Comparison of ENCODE assay signal across 21 cellular contexts in genomic region chr15:93247466-93248121, GRCh38.
DNase-seq lines count a peak whose midpoint lies in the region; ATAC-seq, FAIRE-seq and TF ChIP-seq lines count a peak whose summit lies in the region.
"Had no signal": no experiment of that assay in that cellular context is flagged by ENCODE, and none has a peak within 500 bp of the region (broad histone marks: within the 10 kb centered on the region; RNA-seq: fewer than 3 reads in every experiment).

No MANE protein-coding gene starts in this region.

- peak overlapping the region; percentile 28; the same call in 1 of the 2 replicates for H3K27ac ChIP-seq in BLaER1
- H3K27ac ChIP-seq: cardiac muscle cell, SK-N-MC, transverse colon had no signal

- no peak for FAIRE-seq in RCC 7860 (lab: Jason Lieb, UNC)

- ATAC-seq in left lobe of liver (no peak), GM19324 (IDR thresholded peaks at IDR 0.05; ENCODE audit: low FRiP score, unreplicated experiment) (no peak)
- ATAC-seq: right cardiac atrium; stimulated activated naive CD8-positive, alpha-beta T cell treated with anti-CD3 and anti-CD28 coated beads, Interleukin-15, amount 100 ng/mL, for 72 hours had no signal

- no peaks in the 10 kb centered on the region for H3K9me3 ChIP-seq in BLaER1
- H3K9me3 ChIP-seq: spleen, transverse colon had no signal

- peaks cover 0 to 2% (median 0%) of the 10 kb centered on the region in 7 donors for H3K9me3 Mint-ChIP-seq in CD14-positive monocyte
- H3K9me3 Mint-ChIP-seq: CD4-positive, alpha-beta memory T cell; nephron; stimulated activated naive CD8-positive, alpha-beta T cell treated with anti-CD3 and anti-CD28 coated beads, Interleukin-15, amount 100 ng/mL, for 72 hours had no signal

- no peak for DNase-seq in CD14-positive monocyte (ENCODE audit: low spot score)
- peak; percentile 63 for DNase-seq in NOMO-1 treated with dmso at 0.1 percent for 144 hours (lab: John Stamatoyannopoulos, UW; ENCODE audit: unreplicated experiment)
- DNase-seq in left lobe of liver (ENCODE audit: low spot score) = peak; percentile 45
- no peak for DNase-seq in RCC 7860 (ENCODE audit: low spot score)
- DNase-seq in NK-92 treated with Interleukin-12 subunit alpha and Interleukin-12 subunit beta, amount 100 ng/mL, for 24 hours (lab: John Stamatoyannopoulos, UW) = no peak
- DNase-seq in activated CD4-positive, CD25-positive, alpha-beta regulatory T cell treated with anti-CD3 and anti-CD28 coated beads, Interleukin-2, amount 50 U/mL, for 72 hours = no peak
- DNase-seq: activated gamma-delta T cell; CD4-positive, alpha-beta memory T cell; cortex of kidney; IMR-90; NCI-H510A; spleen; stimulated activated naive CD8-positive, alpha-beta T cell treated with anti-CD3 and anti-CD28 coated beads, Interleukin-15, amount 100 ng/mL, for 72 hours; T-helper 2 cell; transverse colon had no signal

- H3K4me1 Mint-ChIP-seq in CD14-positive monocyte = peaks cover 66% of the 10 kb centered on the region
- H3K4me1 Mint-ChIP-seq: stimulated activated naive CD8-positive, alpha-beta T cell treated with anti-CD3 and anti-CD28 coated beads, Interleukin-15, amount 100 ng/mL, for 72 hours had no signal

- no peaks in the 10 kb centered on the region for H3K36me3 Mint-ChIP-seq in CD14-positive monocyte
- H3K36me3 Mint-ChIP-seq: CD4-positive, alpha-beta memory T cell had no signal

- H3K27me3 ChIP-seq in BLaER1 = no peaks in the 10 kb centered on the region
- H3K27me3 ChIP-seq: transverse colon had no signal

- intact Hi-C loops in CD14-positive monocyte (cut with micrococcal nuclease) = no loop called here

- H3K27me3 Mint-ChIP-seq in CD14-positive monocyte (ENCODE audit: low read depth in 3 of 3) = peaks cover 0 to 8% (median 0%) of the 10 kb centered on the region in 3 donors
- H3K27me3 Mint-ChIP-seq: stimulated activated naive CD8-positive, alpha-beta T cell treated with anti-CD3 and anti-CD28 coated beads, Interleukin-15, amount 100 ng/mL, for 72 hours had no signal

- H3K4me3 Mint-ChIP-seq in CD14-positive monocyte = peak overlapping the region; percentile 58 to 68
- H3K4me3 Mint-ChIP-seq: nephron; stimulated activated naive CD8-positive, alpha-beta T cell treated with anti-CD3 and anti-CD28 coated beads, Interleukin-15, amount 100 ng/mL, for 72 hours had no signal

- no peaks in the 10 kb centered on the region for H3K36me3 ChIP-seq in BLaER1
- H3K36me3 ChIP-seq: cardiac muscle cell, spleen, transverse colon had no signal

- H3K4me1 ChIP-seq in BLaER1 = peaks cover 80% of the 10 kb centered on the region
- H3K4me1 ChIP-seq: transverse colon had no signal

- no peak overlapping the region for H3K9ac ChIP-seq in BLaER1

- peak overlapping the region; percentile 87 to 97 (median 94) for H3K27ac Mint-ChIP-seq in CD14-positive monocyte
- H3K27ac Mint-ChIP-seq: CD4-positive, alpha-beta memory T cell; nephron; stimulated activated naive CD8-positive, alpha-beta T cell treated with anti-CD3 and anti-CD28 coated beads, Interleukin-15, amount 100 ng/mL, for 72 hours had no signal

- H3K4me2 ChIP-seq in BLaER1 = peak overlapping the region; percentile 68

- no peak for TF ChIP-seq CTCF in CD14-positive monocyte (IDR thresholded peaks at IDR 0.05)

- no peaks in the 10 kb centered on the region for H4K20me1 ChIP-seq in BLaER1

- no peak overlapping the region for H3K4me3 ChIP-seq in BLaER1
- H3K4me3 ChIP-seq: cardiac muscle cell, SK-N-MC, spleen, transverse colon had no signal

Comparison
In these comparisons a context has a peak if more than half of its experiments do, and no peak if none do; other contexts are left out.
1. DNase-seq: peak in NOMO-1 treated with dmso at 0.1 percent for 144 hours (single experiment) and left lobe of liver (single experiment); none in CD14-positive monocyte (single experiment), RCC 7860 (single experiment), NK-92 treated with Interleukin-12 subunit alpha and Interleukin-12 subunit beta, amount 100 ng/mL, for 24 hours (single experiment) and activated CD4-positive, CD25-positive, alpha-beta regulatory T cell treated with anti-CD3 and anti-CD28 coated beads, Interleukin-2, amount 50 U/mL, for 72 hours (single experiment).